9 cellular contexts compared by ENCODE assay signal in the genomic region with DNA sequence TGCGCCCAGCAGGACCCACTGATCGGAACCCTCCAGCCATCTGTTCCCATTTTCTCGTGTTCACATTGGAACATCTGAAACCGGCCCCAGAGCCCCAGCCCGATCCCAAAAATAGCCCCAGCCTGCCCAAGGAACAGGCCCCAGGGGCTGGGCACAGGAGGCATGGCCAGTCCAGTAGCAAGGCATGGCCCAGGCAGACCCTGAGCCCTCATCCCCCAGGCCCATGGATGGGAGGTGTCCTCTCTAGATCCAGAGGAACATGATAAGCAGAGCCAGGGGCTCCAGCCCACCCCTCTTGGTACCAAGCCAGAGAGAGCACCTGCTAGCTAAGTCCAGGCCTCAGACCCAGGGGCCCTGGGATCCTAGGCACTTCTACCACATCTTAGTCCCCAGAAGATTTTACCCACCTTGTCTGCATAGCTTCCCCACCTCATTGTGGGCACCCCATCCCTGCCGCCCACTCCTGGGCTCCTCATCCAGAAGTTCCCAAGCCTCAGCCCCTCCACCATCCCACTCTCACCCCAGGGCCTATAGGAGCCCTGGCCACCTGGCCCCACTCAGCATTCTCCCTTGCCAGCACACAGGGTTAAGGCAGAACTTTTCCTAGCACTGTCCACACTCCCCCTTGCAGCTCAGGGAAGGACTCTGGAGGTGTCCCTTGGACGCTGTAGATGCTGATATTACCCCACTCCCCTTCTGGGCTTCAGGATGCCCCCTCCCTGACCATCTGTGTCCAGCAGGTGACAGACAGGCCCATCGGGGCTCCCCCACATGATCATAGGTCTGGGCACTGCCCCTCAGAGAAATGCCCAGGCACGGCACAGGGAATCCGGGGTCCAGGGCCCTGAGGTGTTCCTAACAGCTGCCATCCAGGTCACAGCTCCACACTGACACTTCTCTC. TPM values are rescaled to one million over a fixed set of nuclear protein-coding genes. Genes with fewer than 3 reads are reported as not detected.
DNase-seq lines count a peak whose midpoint lies in the region; ATAC-seq, FAIRE-seq and TF ChIP-seq lines count a peak whose summit lies in the region.
"Had no signal": no experiment of that assay in that cellular context is flagged by ENCODE, and none has a peak within 500 bp of the region (broad histone marks: within the 10 kb centered on the region; RNA-seq: fewer than 3 reads in every experiment).

No MANE protein-coding gene starts in this region.

- no peak for FAIRE-seq in keratinocyte (lab: Jason Lieb, UNC)

- dilution Hi-C loops in keratinocyte (cut with MboI; ENCODE audit: extremely low pct_ligation_motif_present, low sequenced_read_pairs), result no loop called here

- peak overlapping the region; percentile 97 to 98 for H3K27ac Mint-ChIP-seq in stimulated activated naive CD8-positive, alpha-beta T cell treated with anti-CD3 and anti-CD28 coated beads, Interleukin-15, amount 100 ng/mL, for 72 hours

- no peak for ATAC-seq in stimulated activated naive CD8-positive, alpha-beta T cell treated with anti-CD3 and anti-CD28 coated beads, Interleukin-15, amount 100 ng/mL, for 72 hours
- ATAC-seq in GM21515 (IDR thresholded peaks at IDR 0.05; ENCODE audit: unreplicated experiment), result no peak
- ATAC-seq in HG02623 (IDR thresholded peaks at IDR 0.05; ENCODE audit: unreplicated experiment), result no peak

- TF ChIP-seq POLR2A in adrenal gland (IDR thresholded peaks at IDR 0.05), result no peak

- H4K20me1 ChIP-seq in keratinocyte (ENCODE audit: control insufficient read depth, extremely low read depth, insufficient read depth, low read length), result no peaks in the 10 kb centered on the region

- peak overlapping the region; percentile 76 for H3K4me2 ChIP-seq in keratinocyte (ENCODE audit: control insufficient read depth, extremely low read depth, insufficient read depth, low read depth, low read length)

- H3K4me1 ChIP-seq in HUES6 (ENCODE audit: control insufficient read depth, insufficient read depth, low read length), result peaks cover 93% of the 10 kb centered on the region
- peaks cover 98% of the 10 kb centered on the region in 2 donors for H3K4me1 ChIP-seq in adrenal gland (replicated peaks in 1 of 2)
- peaks cover 98% of the 10 kb centered on the region for H3K4me1 ChIP-seq in keratinocyte (ENCODE audit: control insufficient read depth, extremely low read depth, insufficient read depth, low read length)

- H3K4me1 Mint-ChIP-seq in stimulated activated naive CD8-positive, alpha-beta T cell treated with anti-CD3 and anti-CD28 coated beads, Interleukin-15, amount 100 ng/mL, for 72 hours, result peaks cover 100% of the 10 kb centered on the region

- peak overlapping the region; percentile 84 to 89 for H3K4me3 Mint-ChIP-seq in stimulated activated naive CD8-positive, alpha-beta T cell treated with anti-CD3 and anti-CD28 coated beads, Interleukin-15, amount 100 ng/mL, for 72 hours

- no peaks in the 10 kb centered on the region for H3K9me3 ChIP-seq in HUES6 (ENCODE audit: control insufficient read depth, insufficient read depth, low read depth, low read length)
- H3K9me3 ChIP-seq in adrenal gland (replicated peaks in 1 of 3), result no peaks in the 10 kb centered on the region
- H3K9me3 ChIP-seq in keratinocyte (ENCODE audit: control insufficient read depth, low read depth, low read length), result no peaks in the 10 kb centered on the region

- no peaks in the 10 kb centered on the region for H3K27me3 Mint-ChIP-seq in stimulated activated naive CD8-positive, alpha-beta T cell treated with anti-CD3 and anti-CD28 coated beads, Interleukin-15, amount 100 ng/mL, for 72 hours

- peak in 2 of 7 donors; percentile 15 to 37 for DNase-seq in adrenal gland
- no peak for DNase-seq in keratinocyte (ENCODE audit: low read depth, low spot score)
- no peak for DNase-seq in stimulated activated naive CD8-positive, alpha-beta T cell treated with anti-CD3 and anti-CD28 coated beads, Interleukin-15, amount 100 ng/mL, for 72 hours
- no peak for DNase-seq in NCI-H2227 (lab: John Stamatoyannopoulos, UW; ENCODE audit: unreplicated experiment)
- DNase-seq in putamen (ENCODE audit: low spot score), result no peak
- DNase-seq: NCI-H1105 treated with DMSO at 0.1 percent for 48 hours had no signal

- H2AFZ ChIP-seq in keratinocyte (ENCODE audit: control insufficient read depth, low read length), result no peak overlapping the region

- H3K36me3 ChIP-seq in HUES6 (ENCODE audit: control insufficient read depth, insufficient read depth, low read length) (no peaks in the 10 kb centered on the region), adrenal gland (replicated peaks in 1 of 2) (no peaks in the 10 kb centered on the region), keratinocyte (ENCODE audit: control insufficient read depth in 2 of 2, extremely low read depth in 1 of 2, insufficient read depth in 2 of 2, low read length in 2 of 2) (peaks cover 4 to 25% of the 10 kb centered on the region in 2 experiments)

- peak overlapping the region; percentile 83 for H3K9ac ChIP-seq in HUES6 (ENCODE audit: low read length)
- H3K9ac ChIP-seq in keratinocyte (ENCODE audit: control insufficient read depth, extremely low read depth, insufficient read depth, low read length), result peak overlapping the region; percentile 88

- TF ChIP-seq CTCF in adrenal gland (IDR thresholded peaks at IDR 0.05) (no peak), keratinocyte (optimal IDR thresholded peaks at IDR 0.05 in 1 of 3, IDR thresholded peaks at IDR 0.05 in 1 of 3, conservative IDR thresholded peaks at IDR 0.05 in 1 of 3; ENCODE audit: extremely low read depth in 1 of 3, insufficient read depth in 2 of 3, low read length in 3 of 3) (no peak)

- no peaks in the 10 kb centered on the region; the same call in 1 of the 2 replicates for H3K27me3 ChIP-seq in HUES6 (ENCODE audit: control insufficient read depth, insufficient read depth, low read length)
- no peaks in the 10 kb centered on the region for H3K27me3 ChIP-seq in adrenal gland
- H3K27me3 ChIP-seq in keratinocyte (ENCODE audit: control insufficient read depth, extremely low read depth, insufficient read depth, low read length), result no peaks in the 10 kb centered on the region

- peaks cover 63% of the 10 kb centered on the region for H3K79me2 ChIP-seq in keratinocyte (ENCODE audit: control insufficient read depth, insufficient read depth, low read length)

- no peaks in the 10 kb centered on the region for H3K9me3 Mint-ChIP-seq in stimulated activated naive CD8-positive, alpha-beta T cell treated with anti-CD3 and anti-CD28 coated beads, Interleukin-15, amount 100 ng/mL, for 72 hours

- WGBS in adrenal gland, 4 donors, result 32 to 42% (median 41%) methylated on average over 7 to 10 of the region's 10 CpGs

- no peaks in the 10 kb centered on the region for H3K9me1 ChIP-seq in keratinocyte (ENCODE audit: control insufficient read depth, extremely low read depth, insufficient read depth, low read length)

- peak overlapping the region; percentile 51 for H3K4me3 ChIP-seq in HUES6 (ENCODE audit: low read depth, low read length)
- H3K4me3 ChIP-seq in adrenal gland, result peak overlapping the region in 1 of 4 donors; percentile 6
- H3K4me3 ChIP-seq in keratinocyte (ENCODE audit: control insufficient read depth in 2 of 3, extremely low read depth in 1 of 3, insufficient read depth in 2 of 3, low read depth in 1 of 3, low read length in 3 of 3), result peak overlapping the region in 2 of 3 experiments; percentile 2 to 12

- H3K27ac ChIP-seq in HUES6 (ENCODE audit: low read depth, low read length), result peak overlapping the region; percentile 33; the same call in 1 of the 2 replicates
- H3K27ac ChIP-seq in adrenal gland, result peak overlapping the region; percentile 87 to 98 (median 92)
- H3K27ac ChIP-seq in keratinocyte (ENCODE audit: control insufficient read depth, insufficient read depth, low read length), result peak overlapping the region; percentile 99

- intact Hi-C loops in adrenal gland (cut with DNase I), result no loop called here

RNA-seq across cellular contexts. Expression of a gene that starts 9.5 kb away (rescaled TPM):
- 100 to 1,000 TPM in 2 of 8 donors, 10 to 100 TPM in 6; 32.2 to 108 (median 60.5) TPM for total RNA-seq in adrenal gland
- polyA plus RNA-seq in adrenal gland, result 10 to 100 TPM in 2 of 3 donors, 1 to 10 TPM in 1; 7.8 to 47.7 (median 18.3) TPM
- polyA plus RNA-seq in keratinocyte, result 7.7 to 21.3 TPM (median 10.6 TPM) in 3 replicates
- polyA plus RNA-seq in keratinocyte (2011; ENCODE audit: low read depth), result 34.3 TPM
- 11.9 and 23.9 TPM in 2 replicates for polyA plus RNA-seq in keratinocyte (2011; cell fraction: cytosol; rRNA removed)
- polyA plus RNA-seq in keratinocyte (2011; cell fraction: nucleus; rRNA removed), result 70.6 and 95.4 TPM in 2 replicates
- 55.8 and 88.0 TPM in 2 replicates for polyA plus RNA-seq in keratinocyte (2012; ENCODE audit: low replicate concordance)
- polyA minus RNA-seq in keratinocyte, result 12.1 to 134 TPM (median 12.5 TPM) in 3 replicates
- polyA minus RNA-seq in keratinocyte (2011; cell fraction: cytosol; rRNA and poly(A)+ RNA removed), result 73.9 TPM
- polyA minus RNA-seq in keratinocyte (2011; cell fraction: nucleus; rRNA and poly(A)+ RNA removed), result 91.6 and 94.2 TPM in 2 replicates

RNA-seq across cellular contexts. Expression of a gene that starts 32.5 kb away (rescaled TPM):
- total RNA-seq in adrenal gland, result under 1 TPM in 3 of 8 donors, not detected in 5; 0.04 to 0.11 (median 0.10) TPM
- polyA plus RNA-seq in adrenal gland (under 1 TPM in 2 of 3 donors, not detected in 1; 0.24 to 0.27 TPM), keratinocyte (not detected in 3 replicates)
- not detected for polyA plus RNA-seq in keratinocyte (2011; ENCODE audit: low read depth)
- polyA plus RNA-seq in keratinocyte (2011; cell fraction: cytosol; rRNA removed), result not detected in 2 replicates
- not detected in 2 replicates for polyA plus RNA-seq in keratinocyte (2011; cell fraction: nucleus; rRNA removed)
- polyA plus RNA-seq in keratinocyte (2012; ENCODE audit: low replicate concordance), result 0.04 TPM in 1 of 2 replicates, not detected in the other
- not detected in 3 replicates for polyA minus RNA-seq in keratinocyte
- not detected for polyA minus RNA-seq in keratinocyte (2011; cell fraction: cytosol; rRNA and poly(A)+ RNA removed)
- not detected in 2 replicates for polyA minus RNA-seq in keratinocyte (2011; cell fraction: nucleus; rRNA and poly(A)+ RNA removed)

RNA-seq across cellular contexts. Expression of a gene that starts 39.9 kb away (rescaled TPM):
- total RNA-seq in adrenal gland, result not detected
- polyA plus RNA-seq in adrenal gland, result 1 to 10 TPM in 1 of 3 donors, under 1 TPM in 1, not detected in 1; 0.64 to 1.0 TPM
- polyA plus RNA-seq in keratinocyte, result 0.13 to 0.25 TPM (median 0.20 TPM) in 3 replicates
- polyA plus RNA-seq in keratinocyte (2011; ENCODE audit: low read depth), result not detected
- polyA plus RNA-seq in keratinocyte (2011; cell fraction: cytosol; rRNA removed), result 0.44 and 0.55 TPM in 2 replicates
- 0.17 and 0.50 TPM in 2 replicates for polyA plus RNA-seq in keratinocyte (2011; cell fraction: nucleus; rRNA removed)
- 0.44 and 0.50 TPM in 2 replicates for polyA plus RNA-seq in keratinocyte (2012; ENCODE audit: low replicate concordance)
- polyA minus RNA-seq in keratinocyte, result 1.2 TPM in 1 of 3 replicates, not detected in the others
- not detected for polyA minus RNA-seq in keratinocyte (2011; cell fraction: cytosol; rRNA and poly(A)+ RNA removed)
- polyA minus RNA-seq in keratinocyte (2011; cell fraction: nucleus; rRNA and poly(A)+ RNA removed), result not detected in 2 replicates

RNA-seq across cellular contexts. Expression of a gene that starts 55.4 kb away (rescaled TPM):
- total RNA-seq in adrenal gland, result not detected
- not detected for polyA plus RNA-seq in adrenal gland
- not detected in 3 replicates for polyA plus RNA-seq in keratinocyte
- polyA plus RNA-seq in keratinocyte (2011; ENCODE audit: low read depth), result not detected
- polyA plus RNA-seq in keratinocyte (2011; cell fraction: cytosol; rRNA removed), result not detected in 2 replicates
- polyA plus RNA-seq in keratinocyte (2011; cell fraction: nucleus; rRNA removed), result not detected in 2 replicates
- not detected in 2 replicates for polyA plus RNA-seq in keratinocyte (2012; ENCODE audit: low replicate concordance)
- not detected in 3 replicates for polyA minus RNA-seq in keratinocyte
- polyA minus RNA-seq in keratinocyte (2011; cell fraction: cytosol; rRNA and poly(A)+ RNA removed), result not detected
- not detected in 2 replicates for polyA minus RNA-seq in keratinocyte (2011; cell fraction: nucleus; rRNA and poly(A)+ RNA removed)

Comparison
In these comparisons a context has a peak if more than half of its experiments do, and no peak if none do; other contexts are left out.
1. H3K27ac ChIP-seq: peak in every context shown above with its lines; median percentile 99 in keratinocyte; 92 in adrenal gland; 33 in HUES6.